In the genomic region with DNA sequence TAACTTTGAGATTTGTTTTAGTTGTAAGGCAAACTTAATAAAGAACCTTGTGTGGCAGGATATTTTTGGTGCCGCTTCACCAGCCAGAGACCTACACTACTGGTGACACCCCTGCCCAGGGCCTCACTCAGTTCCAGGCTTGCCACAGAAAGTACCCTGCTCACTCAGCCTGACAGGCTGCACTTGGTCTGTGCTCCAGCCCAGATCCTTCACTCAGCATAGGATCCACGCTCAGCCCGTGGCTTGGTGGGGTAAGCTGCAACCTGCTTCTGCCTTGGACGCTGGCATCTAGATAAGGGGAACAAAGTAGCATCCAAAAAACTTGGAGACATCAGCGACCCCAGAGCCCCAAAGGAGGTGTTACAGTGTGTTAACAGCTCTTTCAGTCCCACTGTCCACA, we compare ENCODE assay signal across 31 cellular contexts.
"Had no signal": no experiment of that assay in that cellular context is flagged by ENCODE, and none has a peak within 500 bp of the region (broad histone marks: within the 10 kb centered on the region; RNA-seq: fewer than 3 reads in every experiment).

No MANE protein-coding gene starts in this region.

- H3K4me2 ChIP-seq: PC-9 had no signal

- H3K27me3 ChIP-seq: ascending aorta, cardiac muscle cell, MG63 had no signal

- H2AFZ ChIP-seq: PC-9 had no signal

- H3K4me3 ChIP-seq: ascending aorta, cardiac muscle cell, MG63, PC-9 had no signal

- H3K4me1 ChIP-seq: ascending aorta had no signal

- H3K9me3 ChIP-seq: ascending aorta, MG63 had no signal

- DNase-seq: activated CD4-positive, alpha-beta T cell treated with anti-CD3 and anti-CD28 coated beads, Interleukin-2, amount 10 ng/mL, durations not matched to agents 24 days and 14 days; activated CD4-positive, alpha-beta T cell treated with anti-CD3 and anti-CD28 coated beads, Interleukin-2, amount 50 U/mL, for 4 hours; activated CD8-positive, alpha-beta T cell treated with anti-CD3 and anti-CD28 coated beads for 36 hours; activated effector memory CD4-positive, alpha-beta T cell treated with anti-CD3 and anti-CD28 coated beads, Interleukin-2, amount 50 U/mL, for 16 hours; activated naive CD4-positive, alpha-beta T cell; activated naive CD4-positive, alpha-beta T cell treated with anti-CD3 and anti-CD28 coated beads, Interleukin-2, amount 50 U/mL, for 16 hours; activated naive CD8-positive, alpha-beta T cell treated with anti-CD3 and anti-CD28 coated beads for 36 hours; activated T-cell treated with anti-CD3 and anti-CD28 coated beads, Interleukin-2, amount 50 U/mL, for 1 hour; activated T-cell treated with anti-CD3 and anti-CD28 coated beads, Interleukin-2, amount 50 U/mL, for 72 hours; amniotic stem cell; Kasumi-1; KG1; MG63; MV-4-11; NCI-H1092; NCI-H1436 treated with DMSO at 0.1 percent for 48 hours; NCI-H187 treated with DMSO at 0.1 percent for 48 hours; NCI-H2171 treated with DMSO at 0.1 percent for 48 hours; NCI-H2227 treated with DMSO at 0.1 percent for 48 hours; NCI-H446 treated with DMSO at 0.1 percent for 48 hours; NCI-H524; PC-9; Right ventricle myocardium superior; SW 1271; T-helper 1 cell; T-helper 2 cell; T-helper 9 cell had no signal

- H3K36me3 ChIP-seq: ascending aorta, cardiac muscle cell, MG63 had no signal

- H3K27ac ChIP-seq: ascending aorta, cardiac muscle cell, PC-9, RWPE1 had no signal

- ATAC-seq: activated CD8-positive, alpha-beta T cell treated with anti-CD3 and anti-CD28 coated beads for 36 hours; activated T-cell treated with anti-CD3 and anti-CD28 coated beads, Interleukin-2, amount 50 U/mL, for 72 hours; activated T-helper 17 cell treated with anti-CD3 and anti-CD28 coated beads, Interleukin-2, amount 50 U/mL, for 72 hours had no signal
